14 cellular contexts compared by ENCODE assay signal in the genomic region with DNA sequence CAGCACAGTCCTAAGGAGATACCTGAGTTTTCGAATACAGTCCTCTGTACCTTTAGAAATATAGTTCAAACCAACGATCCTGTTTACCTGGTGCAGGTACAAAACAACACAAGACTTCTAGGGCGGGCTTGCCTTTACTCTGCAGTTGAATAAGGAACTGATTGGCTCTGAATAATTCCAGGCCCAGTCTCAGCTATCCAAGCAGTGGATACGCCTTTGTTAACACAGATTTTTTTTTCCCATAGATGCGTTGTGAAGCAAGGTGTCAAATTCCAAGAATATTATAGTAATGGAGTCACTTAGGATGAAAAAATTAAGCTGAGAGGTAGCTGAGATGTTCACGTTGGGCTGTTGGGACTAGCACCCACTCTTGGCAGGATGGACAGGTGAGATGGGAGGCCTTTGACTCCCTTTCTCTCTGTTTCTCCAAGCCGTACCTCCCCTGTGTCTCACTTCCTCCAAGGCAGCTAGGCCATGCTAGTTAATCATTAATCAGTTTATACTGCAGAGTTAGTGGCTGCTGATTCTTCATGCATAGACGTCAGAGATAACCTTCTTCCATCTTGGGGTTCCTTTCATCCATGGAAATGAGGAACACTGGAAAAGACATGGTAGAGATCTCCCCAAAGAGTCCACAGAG.
DNase-seq lines count a peak whose midpoint lies in the region; ATAC-seq and FAIRE-seq lines count a peak whose summit lies in the region.
"Had no signal": no experiment of that assay in that cellular context is flagged by ENCODE, and none has a peak within 500 bp of the region (broad histone marks: within the 10 kb centered on the region; RNA-seq: fewer than 3 reads in every experiment).

No MANE protein-coding gene starts in this region.

- peak overlapping the region; percentile 76 to 77 for H3K27ac ChIP-seq in small intestine (ENCODE audit: low read depth in 1 of 2, low read length in 1 of 2)
- H3K27ac ChIP-seq: epithelial cell of prostate had no signal

- H3K4me1 ChIP-seq in small intestine (ENCODE audit: control insufficient read depth in 2 of 2, insufficient read depth in 1 of 2, low read depth in 1 of 2, low read length in 1 of 2): peaks cover 0 to 5% of the 10 kb centered on the region in 2 donors

- 42 to 71% (median 44%) methylated on average over 8 of the region's 8 CpGs for WGBS in small intestine, 3 donors

- no peak for FAIRE-seq in small intestine (lab: Jason Lieb, UNC)
- FAIRE-seq: H1 had no signal

- no peaks in the 10 kb centered on the region for H3K9me3 ChIP-seq in small intestine (ENCODE audit: control insufficient read depth, low read depth)

- no peaks in the 10 kb centered on the region for H3K27me3 ChIP-seq in small intestine (ENCODE audit: control insufficient read depth in 2 of 2, insufficient read depth in 2 of 2, low read length in 2 of 2)

- no peaks in the 10 kb centered on the region for H3K36me3 ChIP-seq in small intestine (ENCODE audit: control insufficient read depth in 2 of 2, insufficient read depth in 2 of 2, low read length in 2 of 2)

- intact Hi-C loops in head of caudate nucleus (cut with DNase I): no loop called here

- peak; percentile 98 for ATAC-seq in HG02840 (IDR thresholded peaks at IDR 0.05; ENCODE audit: low FRiP score, unreplicated experiment)
- ATAC-seq: activated naive CD8-positive, alpha-beta T cell treated with anti-CD3 and anti-CD28 coated beads, Interleukin-2, amount 50 U/mL, for 24 hours; PC-3 had no signal

- DNase-seq in GM19238 (ENCODE audit: insufficient read length, low spot score) (peak; percentile 20), HT-29 (ENCODE audit: low spot score) (peak; percentile 72), small intestine (peak; percentile 92), D341Med (ENCODE audit: low spot score) (no peak), NCI-H1930 (lab: John Stamatoyannopoulos, UW) (no peak), NCI-H187 (lab: John Stamatoyannopoulos, UW) (no peak), head of caudate nucleus (no peak)
- DNase-seq: activated CD4-positive, CD25-positive, alpha-beta regulatory T cell; activated naive CD8-positive, alpha-beta T cell treated with anti-CD3 and anti-CD28 coated beads, Interleukin-2, amount 50 U/mL, for 24 hours; MM.1S; PC-3 had no signal

- H3K4me3 ChIP-seq in small intestine (ENCODE audit: low read depth in 1 of 2, low read length in 2 of 2): no peak overlapping the region

Comparison
In these comparisons a context has a peak if more than half of its experiments do, and no peak if none do; other contexts are left out.
1. DNase-seq: peak in GM19238 (single experiment), HT-29 (single experiment) and small intestine (single experiment); none in D341Med (single experiment), NCI-H1930 (0 of 2), NCI-H187 (0 of 2) and head of caudate nucleus (0 of 42).